17 cellular contexts compared by ENCODE assay signal in genomic region chr15:90819850-90820249, GRCh38. TPM values are rescaled to one million over a fixed set of nuclear protein-coding genes. Genes with fewer than 3 reads are reported as not detected.
DNase-seq lines count a peak whose midpoint lies in the region; ATAC-seq and TF ChIP-seq lines count a peak whose summit lies in the region.
"Had no signal": no experiment of that assay in that cellular context is flagged by ENCODE, and none has a peak within 500 bp of the region (broad histone marks: within the 10 kb centered on the region; RNA-seq: fewer than 3 reads in every experiment).

No MANE protein-coding gene starts in this region.

- H3K9me3 ChIP-seq in tibial nerve, result no peaks in the 10 kb centered on the region
- H3K9me3 ChIP-seq: esophagus squamous epithelium, ovary, SJSA1 had no signal

- H3K36me3 ChIP-seq in tibial nerve, result no peaks in the 10 kb centered on the region
- H3K36me3 ChIP-seq: esophagus squamous epithelium, ovary had no signal

- H3K27ac ChIP-seq in tibial nerve, result no peak overlapping the region
- H3K27ac ChIP-seq: esophagus squamous epithelium, ovary, SJSA1 had no signal

- intact Hi-C loops in dendritic cell treated with granulocyte-macrophage colony-stimulating factor and Interleukin-4, amounts not matched to agents 40 ng/mL and 50 ng/mL, for 4 days (cut with micrococcal nuclease), result loop anchor here (5.0 kb wide), 1 partner anchor 32 kb away; no protein-coding TSS in a partner anchor

- no peaks in the 10 kb centered on the region for H3K36me3 Mint-ChIP-seq in dendritic cell treated with granulocyte-macrophage colony-stimulating factor and Interleukin-4, amounts not matched to agents 40 ng/mL and 50 ng/mL, for 4 days (ENCODE audit: low read depth)
- peaks cover 17% of the 10 kb centered on the region for H3K36me3 Mint-ChIP-seq in stimulated activated effector memory CD8-positive, alpha-beta T cell treated with anti-CD3 and anti-CD28 coated beads, Interleukin-12 subunit alpha, Interleukin-12 subunit beta, amount 100 ng/mL, for 72 hours

- no peaks in the 10 kb centered on the region for H3K9me3 Mint-ChIP-seq in dendritic cell treated with granulocyte-macrophage colony-stimulating factor and Interleukin-4, amounts not matched to agents 40 ng/mL and 50 ng/mL, for 4 days
- H3K9me3 Mint-ChIP-seq in stimulated activated effector memory CD8-positive, alpha-beta T cell treated with anti-CD3 and anti-CD28 coated beads, Interleukin-12 subunit alpha, Interleukin-12 subunit beta, amount 100 ng/mL, for 72 hours, result no peaks in the 10 kb centered on the region

- peak; percentile 7 for DNase-seq in activated gamma-delta T cell treated with anti-CD3 and anti-CD28 coated beads, Interleukin-2, amount 50 U/mL, for 16 hours (ENCODE audit: low read depth)
- DNase-seq in activated gamma-delta T cell treated with Interleukin-2 at 50 U/mL for 16 hours (no peak), MV-4-11 (lab: John Stamatoyannopoulos, UW) (peak; percentile 45), erythroblast (lab: John Stamatoyannopoulos, UW) (no peak), tibial nerve (ENCODE audit: low spot score in 2 of 2) (no peak)
- peak in 1 of 2 donors; percentile 76 for DNase-seq in stimulated activated effector memory CD8-positive, alpha-beta T cell treated with anti-CD3 and anti-CD28 coated beads, Interleukin-12 subunit alpha, Interleukin-12 subunit beta, amount 100 ng/mL, for 72 hours (ENCODE audit: low spot score in 2 of 2)
- DNase-seq: amygdala, caudate nucleus, esophagus squamous epithelium, NCI-H1092 treated with DMSO at 0.1 percent for 48 hours, NCI-H2107, ovary, T1000 had no signal

- no peaks in the 10 kb centered on the region for H3K27me3 ChIP-seq in tibial nerve
- H3K27me3 ChIP-seq: esophagus squamous epithelium, ovary, SJSA1 had no signal

- no peak overlapping the region for H3K4me3 ChIP-seq in tibial nerve
- H3K4me3 ChIP-seq: esophagus squamous epithelium, ovary, SJSA1 had no signal

- H3K4me1 ChIP-seq in tibial nerve, result peaks cover 0 to 8% (median 0%) of the 10 kb centered on the region in 4 donors

- no peak for TF ChIP-seq EP300 in tibial nerve (IDR thresholded peaks at IDR 0.05)

- TF ChIP-seq CTCF in tibial nerve (IDR thresholded peaks at IDR 0.05), result no peak

- 54 to 100% methylated on average over 1 to 12 of the region's 12 CpGs for WGBS in tibial nerve, 2 donors

- TF ChIP-seq POLR2A in erythroblast (IDR thresholded peaks at IDR 0.05; ENCODE audit: low read length) (no peak), tibial nerve (IDR thresholded peaks at IDR 0.05) (no peak)

- peak overlapping the region; percentile 99 for H3K27ac Mint-ChIP-seq in dendritic cell treated with granulocyte-macrophage colony-stimulating factor and Interleukin-4, amounts not matched to agents 40 ng/mL and 50 ng/mL, for 4 days
- peak overlapping the region; percentile 88 for H3K27ac Mint-ChIP-seq in stimulated activated effector memory CD8-positive, alpha-beta T cell treated with anti-CD3 and anti-CD28 coated beads, Interleukin-12 subunit alpha, Interleukin-12 subunit beta, amount 100 ng/mL, for 72 hours

- H3K4me1 Mint-ChIP-seq in dendritic cell treated with granulocyte-macrophage colony-stimulating factor and Interleukin-4, amounts not matched to agents 40 ng/mL and 50 ng/mL, for 4 days (ENCODE audit: low read depth), result peaks cover 97% of the 10 kb centered on the region
- peaks cover 61% of the 10 kb centered on the region for H3K4me1 Mint-ChIP-seq in stimulated activated effector memory CD8-positive, alpha-beta T cell treated with anti-CD3 and anti-CD28 coated beads, Interleukin-12 subunit alpha, Interleukin-12 subunit beta, amount 100 ng/mL, for 72 hours

- no peak overlapping the region for H3K4me3 Mint-ChIP-seq in dendritic cell treated with granulocyte-macrophage colony-stimulating factor and Interleukin-4, amounts not matched to agents 40 ng/mL and 50 ng/mL, for 4 days
- peak overlapping the region; percentile 40 for H3K4me3 Mint-ChIP-seq in stimulated activated effector memory CD8-positive, alpha-beta T cell treated with anti-CD3 and anti-CD28 coated beads, Interleukin-12 subunit alpha, Interleukin-12 subunit beta, amount 100 ng/mL, for 72 hours

- peak; percentile 79 for ATAC-seq in stimulated activated effector memory CD8-positive, alpha-beta T cell treated with anti-CD3 and anti-CD28 coated beads, Interleukin-12 subunit alpha, Interleukin-12 subunit beta, amount 100 ng/mL, for 72 hours
- ATAC-seq in GM19324 (IDR thresholded peaks at IDR 0.05; ENCODE audit: low FRiP score, unreplicated experiment), result no peak
- ATAC-seq: sciatic nerve had no signal

- H3K27me3 Mint-ChIP-seq in dendritic cell treated with granulocyte-macrophage colony-stimulating factor and Interleukin-4, amounts not matched to agents 40 ng/mL and 50 ng/mL, for 4 days, result peaks cover 2% of the 10 kb centered on the region

RNA-seq across cellular contexts. Expression of gene FURIN, which starts 48.5 kb away (rescaled TPM):
- 10 to 100 TPM; 28.7 to 71.1 (median 42.4) TPM for total RNA-seq in tibial nerve

Comparison
In these comparisons a context has a peak if more than half of its experiments do, and no peak if none do; other contexts are left out.
1. DNase-seq: peak in activated gamma-delta T cell treated with anti-CD3 and anti-CD28 coated beads, Interleukin-2, amount 50 U/mL, for 16 hours (single experiment) and MV-4-11 (single experiment); none in activated gamma-delta T cell treated with Interleukin-2 at 50 U/mL for 16 hours (single experiment), erythroblast (0 of 2) and tibial nerve (0 of 2).